ENCODE assay signal across 1 cellular context in the genomic region with DNA sequence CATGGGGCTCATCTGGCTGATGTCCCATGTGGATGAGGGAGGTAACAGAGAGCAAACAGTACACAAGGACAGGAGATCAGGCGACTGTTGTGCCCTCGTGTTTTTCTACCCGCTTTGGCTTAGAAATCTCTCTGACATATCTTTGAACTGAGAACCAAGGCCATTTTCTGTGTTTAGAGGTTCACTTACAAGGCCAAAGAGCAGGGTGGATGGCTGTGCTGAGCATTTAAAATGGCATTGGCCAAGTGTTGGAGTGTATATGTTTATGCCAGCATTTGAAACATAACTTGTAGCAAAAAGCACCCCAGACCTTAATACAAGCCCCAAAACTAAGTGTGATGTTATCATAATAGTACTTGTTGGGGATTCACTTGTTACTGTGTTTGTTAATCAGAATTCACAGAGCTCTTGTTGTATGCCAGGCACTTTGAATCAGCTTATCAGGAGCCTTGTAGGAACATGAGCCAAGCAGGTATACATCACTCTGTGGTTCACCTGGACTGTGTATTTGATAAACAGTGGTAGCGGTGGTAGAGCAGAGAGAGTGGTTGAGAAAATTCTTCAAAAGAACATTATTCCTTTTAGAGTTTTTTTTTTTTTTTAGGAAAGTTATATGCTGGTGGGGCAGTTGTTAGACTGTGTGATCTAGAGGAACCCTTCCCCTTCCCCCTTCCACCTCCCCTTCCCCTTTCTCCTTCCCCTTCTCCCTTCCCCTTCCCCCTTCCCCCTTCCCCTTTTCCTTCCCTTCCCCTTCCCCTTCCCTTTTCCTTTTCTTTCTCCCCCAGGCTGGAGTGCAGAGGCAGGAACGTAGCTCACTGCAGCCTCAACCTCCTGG.
TF ChIP-seq lines count a peak whose summit lies in the region.

No MANE protein-coding gene starts in this region.

TF ChIP-seq in HepG2, 621 proteins besides CTCF, POLR2A, EP300 and RAD21 (continued from another document and continues in another):
- TF ChIP-seq, protein P1, sequence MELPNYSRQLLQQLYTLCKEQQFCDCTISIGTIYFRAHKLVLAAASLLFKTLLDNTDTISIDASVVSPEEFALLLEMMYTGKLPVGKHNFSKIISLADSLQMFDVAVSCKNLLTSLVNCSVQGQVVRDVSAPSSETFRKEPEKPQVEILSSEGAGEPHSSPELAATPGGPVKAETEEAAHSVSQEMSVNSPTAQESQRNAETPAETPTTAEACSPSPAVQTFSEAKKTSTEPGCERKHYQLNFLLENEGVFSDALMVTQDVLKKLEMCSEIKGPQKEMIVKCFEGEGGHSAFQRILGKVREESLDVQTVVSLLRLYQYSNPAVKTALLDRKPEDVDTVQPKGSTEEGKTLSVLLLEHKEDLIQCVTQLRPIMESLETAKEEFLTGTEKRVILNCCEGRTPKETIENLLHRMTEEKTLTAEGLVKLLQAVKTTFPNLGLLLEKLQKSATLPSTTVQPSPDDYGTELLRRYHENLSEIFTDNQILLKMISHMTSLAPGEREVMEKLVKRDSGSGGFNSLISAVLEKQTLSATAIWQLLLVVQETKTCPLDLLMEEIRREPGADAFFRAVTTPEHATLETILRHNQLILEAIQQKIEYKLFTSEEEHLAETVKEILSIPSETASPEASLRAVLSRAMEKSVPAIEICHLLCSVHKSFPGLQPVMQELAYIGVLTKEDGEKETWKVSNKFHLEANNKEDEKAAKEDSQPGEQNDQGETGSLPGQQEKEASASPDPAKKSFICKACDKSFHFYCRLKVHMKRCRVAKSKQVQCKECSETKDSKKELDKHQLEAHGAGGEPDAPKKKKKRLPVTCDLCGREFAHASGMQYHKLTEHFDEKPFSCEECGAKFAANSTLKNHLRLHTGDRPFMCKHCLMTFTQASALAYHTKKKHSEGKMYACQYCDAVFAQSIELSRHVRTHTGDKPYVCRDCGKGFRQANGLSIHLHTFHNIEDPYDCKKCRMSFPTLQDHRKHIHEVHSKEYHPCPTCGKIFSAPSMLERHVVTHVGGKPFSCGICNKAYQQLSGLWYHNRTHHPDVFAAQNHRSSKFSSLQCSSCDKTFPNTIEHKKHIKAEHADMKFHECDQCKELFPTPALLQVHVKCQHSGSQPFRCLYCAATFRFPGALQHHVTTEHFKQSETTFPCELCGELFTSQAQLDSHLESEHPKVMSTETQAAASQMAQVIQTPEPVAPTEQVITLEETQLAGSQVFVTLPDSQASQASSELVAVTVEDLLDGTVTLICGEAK (IDR thresholded peaks at IDR 0.05) = no peak
- TF ChIP-seq, protein P1 (CRISPR knock-in tag; IDR thresholded peaks at IDR 0.05) = no peak; the same call in 1 of the 2 replicates
- peak; percentile 91 for TF ChIP-seq ZSCAN20 (CRISPR knock-in tag; IDR thresholded peaks at IDR 0.05; ENCODE audit: borderline replicate concordance)
- TF ChIP-seq GATAD1 (CRISPR knock-in tag; IDR thresholded peaks at IDR 0.05) = peak; percentile 74
- TF ChIP-seq, protein P2, sequence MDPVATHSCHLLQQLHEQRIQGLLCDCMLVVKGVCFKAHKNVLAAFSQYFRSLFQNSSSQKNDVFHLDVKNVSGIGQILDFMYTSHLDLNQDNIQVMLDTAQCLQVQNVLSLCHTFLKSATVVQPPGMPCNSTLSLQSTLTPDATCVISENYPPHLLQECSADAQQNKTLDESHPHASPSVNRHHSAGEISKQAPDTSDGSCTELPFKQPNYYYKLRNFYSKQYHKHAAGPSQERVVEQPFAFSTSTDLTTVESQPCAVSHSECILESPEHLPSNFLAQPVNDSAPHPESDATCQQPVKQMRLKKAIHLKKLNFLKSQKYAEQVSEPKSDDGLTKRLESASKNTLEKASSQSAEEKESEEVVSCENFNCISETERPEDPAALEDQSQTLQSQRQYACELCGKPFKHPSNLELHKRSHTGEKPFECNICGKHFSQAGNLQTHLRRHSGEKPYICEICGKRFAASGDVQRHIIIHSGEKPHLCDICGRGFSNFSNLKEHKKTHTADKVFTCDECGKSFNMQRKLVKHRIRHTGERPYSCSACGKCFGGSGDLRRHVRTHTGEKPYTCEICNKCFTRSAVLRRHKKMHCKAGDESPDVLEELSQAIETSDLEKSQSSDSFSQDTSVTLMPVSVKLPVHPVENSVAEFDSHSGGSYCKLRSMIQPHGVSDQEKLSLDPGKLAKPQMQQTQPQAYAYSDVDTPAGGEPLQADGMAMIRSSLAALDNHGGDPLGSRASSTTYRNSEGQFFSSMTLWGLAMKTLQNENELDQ (CRISPR knock-in tag; IDR thresholded peaks at IDR 0.05; ENCODE audit: borderline replicate concordance) = 0 out of 2 replicates have a peak, but pooled peaks have one; percentile 23
- no peak for TF ChIP-seq ZNF713 (CRISPR knock-in tag; IDR thresholded peaks at IDR 0.05)
- TF ChIP-seq PHB2 (IDR thresholded peaks at IDR 0.05; ENCODE audit: partially characterized antibody) = no peak
- no peak for TF ChIP-seq MAFK (conservative IDR thresholded peaks at IDR 0.05 in 1 of 2, IDR thresholded peaks at IDR 0.05 in 1 of 2; ENCODE audit: low read length in 2 of 2)
- peak; percentile 89; the same call in 1 of the 2 replicates for TF ChIP-seq ESRRA (CRISPR knock-in tag; IDR thresholded peaks at IDR 0.05; ENCODE audit: low read depth)
- no peak for TF ChIP-seq ZNF143 (CRISPR knock-in tag; IDR thresholded peaks at IDR 0.05)
- TF ChIP-seq, protein P3, sequence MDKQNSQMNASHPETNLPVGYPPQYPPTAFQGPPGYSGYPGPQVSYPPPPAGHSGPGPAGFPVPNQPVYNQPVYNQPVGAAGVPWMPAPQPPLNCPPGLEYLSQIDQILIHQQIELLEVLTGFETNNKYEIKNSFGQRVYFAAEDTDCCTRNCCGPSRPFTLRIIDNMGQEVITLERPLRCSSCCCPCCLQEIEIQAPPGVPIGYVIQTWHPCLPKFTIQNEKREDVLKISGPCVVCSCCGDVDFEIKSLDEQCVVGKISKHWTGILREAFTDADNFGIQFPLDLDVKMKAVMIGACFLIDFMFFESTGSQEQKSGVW (CRISPR knock-in tag; IDR thresholded peaks at IDR 0.05; ENCODE audit: borderline replicate concordance) = no peak
- TF ChIP-seq ZNF724P (CRISPR knock-in tag; IDR thresholded peaks at IDR 0.05; ENCODE audit: borderline replicate concordance) = no peak; the same call in 1 of the 2 replicates
- TF ChIP-seq ZNF256 (CRISPR knock-in tag; conservative IDR thresholded peaks at IDR 0.05) = 0 out of 2 replicates have a peak, but pooled peaks have one; percentile 88
- no peak for TF ChIP-seq SP2 (CRISPR knock-in tag; IDR thresholded peaks at IDR 0.05)
- TF ChIP-seq NFATC3 (CRISPR knock-in tag; IDR thresholded peaks at IDR 0.05) = no peak
- TF ChIP-seq ZNF792 (CRISPR knock-in tag; IDR thresholded peaks at IDR 0.05) = peak; percentile 95
- TF ChIP-seq ADNP (CRISPR knock-in tag; IDR thresholded peaks at IDR 0.05) = no peak
- TF ChIP-seq PITX1 (CRISPR knock-in tag; IDR thresholded peaks at IDR 0.05) = peak; percentile 92
- TF ChIP-seq NFE2L1 (CRISPR knock-in tag; IDR thresholded peaks at IDR 0.05; ENCODE audit: borderline replicate concordance) = no peak
- TF ChIP-seq ATAD3A (CRISPR knock-in tag; IDR thresholded peaks at IDR 0.05) = no peak
- TF ChIP-seq NONO (IDR thresholded peaks at IDR 0.05) = no peak
- peak; percentile 91 for TF ChIP-seq NONO (CRISPR knock-in tag; conservative IDR thresholded peaks at IDR 0.05)
- no peak; the same call in 1 of the 2 replicates for TF ChIP-seq PAX8 (CRISPR knock-in tag; IDR thresholded peaks at IDR 0.05; ENCODE audit: borderline replicate concordance)
- no peak for TF ChIP-seq SRSF9 (IDR thresholded peaks at IDR 0.05; ENCODE audit: borderline replicate concordance, insufficient read depth, low read depth, low read length, poor library complexity, severe bottlenecking)
- TF ChIP-seq NAIF1 (CRISPR knock-in tag; IDR thresholded peaks at IDR 0.05; ENCODE audit: borderline replicate concordance) = no peak
- TF ChIP-seq, protein P4, sequence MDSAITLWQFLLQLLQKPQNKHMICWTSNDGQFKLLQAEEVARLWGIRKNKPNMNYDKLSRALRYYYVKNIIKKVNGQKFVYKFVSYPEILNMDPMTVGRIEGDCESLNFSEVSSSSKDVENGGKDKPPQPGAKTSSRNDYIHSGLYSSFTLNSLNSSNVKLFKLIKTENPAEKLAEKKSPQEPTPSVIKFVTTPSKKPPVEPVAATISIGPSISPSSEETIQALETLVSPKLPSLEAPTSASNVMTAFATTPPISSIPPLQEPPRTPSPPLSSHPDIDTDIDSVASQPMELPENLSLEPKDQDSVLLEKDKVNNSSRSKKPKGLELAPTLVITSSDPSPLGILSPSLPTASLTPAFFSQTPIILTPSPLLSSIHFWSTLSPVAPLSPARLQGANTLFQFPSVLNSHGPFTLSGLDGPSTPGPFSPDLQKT (CRISPR knock-in tag; IDR thresholded peaks at IDR 0.05; ENCODE audit: borderline replicate concordance) = no peak
- no peak for TF ChIP-seq NFKB2 (CRISPR knock-in tag; IDR thresholded peaks at IDR 0.05; ENCODE audit: borderline replicate concordance)
- TF ChIP-seq, protein P5, sequence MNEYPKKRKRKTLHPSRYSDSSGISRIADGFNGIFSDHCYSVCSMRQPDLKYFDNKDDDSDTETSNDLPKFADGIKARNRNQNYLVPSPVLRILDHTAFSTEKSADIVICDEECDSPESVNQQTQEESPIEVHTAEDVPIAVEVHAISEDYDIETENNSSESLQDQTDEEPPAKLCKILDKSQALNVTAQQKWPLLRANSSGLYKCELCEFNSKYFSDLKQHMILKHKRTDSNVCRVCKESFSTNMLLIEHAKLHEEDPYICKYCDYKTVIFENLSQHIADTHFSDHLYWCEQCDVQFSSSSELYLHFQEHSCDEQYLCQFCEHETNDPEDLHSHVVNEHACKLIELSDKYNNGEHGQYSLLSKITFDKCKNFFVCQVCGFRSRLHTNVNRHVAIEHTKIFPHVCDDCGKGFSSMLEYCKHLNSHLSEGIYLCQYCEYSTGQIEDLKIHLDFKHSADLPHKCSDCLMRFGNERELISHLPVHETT (CRISPR knock-in tag; conservative IDR thresholded peaks at IDR 0.05) = peak; percentile 62; the same call in 1 of the 2 replicates
- TF ChIP-seq ZNF235 (CRISPR knock-in tag; IDR thresholded peaks at IDR 0.05; ENCODE audit: borderline replicate concordance) = no peak
- TF ChIP-seq ZSCAN9 (CRISPR knock-in tag; IDR thresholded peaks at IDR 0.05; ENCODE audit: borderline replicate concordance) = peak; percentile 97
- TF ChIP-seq ZNF382 (CRISPR knock-in tag; IDR thresholded peaks at IDR 0.05; ENCODE audit: borderline replicate concordance) = no peak
- TF ChIP-seq NCOR1 (IDR thresholded peaks at IDR 0.05; ENCODE audit: borderline replicate concordance, low read length) = peak; percentile 87
- TF ChIP-seq, protein P6, sequence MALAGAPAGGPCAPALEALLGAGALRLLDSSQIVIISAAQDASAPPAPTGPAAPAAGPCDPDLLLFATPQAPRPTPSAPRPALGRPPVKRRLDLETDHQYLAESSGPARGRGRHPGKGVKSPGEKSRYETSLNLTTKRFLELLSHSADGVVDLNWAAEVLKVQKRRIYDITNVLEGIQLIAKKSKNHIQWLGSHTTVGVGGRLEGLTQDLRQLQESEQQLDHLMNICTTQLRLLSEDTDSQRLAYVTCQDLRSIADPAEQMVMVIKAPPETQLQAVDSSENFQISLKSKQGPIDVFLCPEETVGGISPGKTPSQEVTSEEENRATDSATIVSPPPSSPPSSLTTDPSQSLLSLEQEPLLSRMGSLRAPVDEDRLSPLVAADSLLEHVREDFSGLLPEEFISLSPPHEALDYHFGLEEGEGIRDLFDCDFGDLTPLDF (CRISPR knock-in tag; IDR thresholded peaks at IDR 0.05) = 0 out of 2 replicates have a peak, but pooled peaks have one; percentile 42
- TF ChIP-seq ATF1 (CRISPR knock-in tag; IDR thresholded peaks at IDR 0.05) = peak; percentile 66; the same call in 1 of the 2 replicates
- TF ChIP-seq ZFP90 (CRISPR knock-in tag; IDR thresholded peaks at IDR 0.05; ENCODE audit: borderline replicate concordance) = no peak
- TF ChIP-seq ISL2 (CRISPR knock-in tag; IDR thresholded peaks at IDR 0.05) = peak; percentile 90
- no peak for TF ChIP-seq ZNF160 (CRISPR knock-in tag; IDR thresholded peaks at IDR 0.05)
- TF ChIP-seq, protein P7, sequence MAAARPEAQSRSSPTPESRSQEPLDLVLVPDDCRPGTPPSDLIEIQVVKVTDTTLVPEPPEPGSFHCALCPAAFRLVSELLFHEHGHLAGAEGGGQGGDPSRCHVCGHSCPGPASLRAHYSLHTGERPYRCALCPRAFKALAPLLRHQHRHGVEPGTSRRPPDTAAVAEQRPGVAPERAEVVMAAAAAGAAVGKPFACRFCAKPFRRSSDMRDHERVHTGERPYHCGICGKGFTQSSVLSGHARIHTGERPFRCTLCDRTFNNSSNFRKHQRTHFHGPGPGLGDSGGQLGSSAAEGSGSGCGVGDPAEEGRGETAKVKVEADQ (CRISPR knock-in tag; IDR thresholded peaks at IDR 0.05; ENCODE audit: borderline replicate concordance) = no peak
- TF ChIP-seq RARG (CRISPR knock-in tag; IDR thresholded peaks at IDR 0.05; ENCODE audit: low read depth) = no peak
- TF ChIP-seq ZNF251 (CRISPR knock-in tag; IDR thresholded peaks at IDR 0.05) = no peak
- TF ChIP-seq, protein P8, sequence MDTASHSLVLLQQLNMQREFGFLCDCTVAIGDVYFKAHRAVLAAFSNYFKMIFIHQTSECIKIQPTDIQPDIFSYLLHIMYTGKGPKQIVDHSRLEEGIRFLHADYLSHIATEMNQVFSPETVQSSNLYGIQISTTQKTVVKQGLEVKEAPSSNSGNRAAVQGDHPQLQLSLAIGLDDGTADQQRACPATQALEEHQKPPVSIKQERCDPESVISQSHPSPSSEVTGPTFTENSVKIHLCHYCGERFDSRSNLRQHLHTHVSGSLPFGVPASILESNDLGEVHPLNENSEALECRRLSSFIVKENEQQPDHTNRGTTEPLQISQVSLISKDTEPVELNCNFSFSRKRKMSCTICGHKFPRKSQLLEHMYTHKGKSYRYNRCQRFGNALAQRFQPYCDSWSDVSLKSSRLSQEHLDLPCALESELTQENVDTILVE (CRISPR knock-in tag; IDR thresholded peaks at IDR 0.05) = peak; percentile 72
- no peak for TF ChIP-seq NBN (conservative IDR thresholded peaks at IDR 0.05)
- 0 out of 2 replicates have a peak, but pooled peaks have one; percentile 73 for TF ChIP-seq SATB2 (CRISPR knock-in tag; IDR thresholded peaks at IDR 0.05)
